ENCODE assay signal across 1 cellular context in genomic region chr12:1531654-1532366, GRCh38.
TF ChIP-seq lines count a peak whose summit lies in the region.

No MANE protein-coding gene starts in this region.

TF ChIP-seq in GM23338, 12 proteins besides CTCF, POLR2A, EP300 and RAD21 (continued from another document):
- peak; percentile 22 for TF ChIP-seq EZH2 (IDR thresholded peaks at IDR 0.05; ENCODE audit: low read depth, unreplicated experiment)
- TF ChIP-seq JUNB (IDR thresholded peaks at IDR 0.05; ENCODE audit: unreplicated experiment): no peak
- no peak for TF ChIP-seq NANOG (IDR thresholded peaks at IDR 0.05; ENCODE audit: borderline replicate concordance)
- no peak for TF ChIP-seq POLR2AphosphoS5 (IDR thresholded peaks at IDR 0.05; ENCODE audit: low read depth)
